ENCODE assay signal across 7 cellular contexts in genomic region chr2:125886153-125886552, GRCh38.
"Had no signal": no experiment of that assay in that cellular context is flagged by ENCODE, and none has a peak within 500 bp of the region (broad histone marks: within the 10 kb centered on the region; RNA-seq: fewer than 3 reads in every experiment).

No MANE protein-coding gene starts in this region.

- H3K4me3 ChIP-seq: GM12878 had no signal

- DNase-seq: GDM1 had no signal

- FAIRE-seq: G401.6, GM12878, GM12891, GM12892, GM18507, GM19239 had no signal

- ATAC-seq: GM12878 had no signal
